Comparison of ENCODE assay signal across 8 cellular contexts in the genomic region with DNA sequence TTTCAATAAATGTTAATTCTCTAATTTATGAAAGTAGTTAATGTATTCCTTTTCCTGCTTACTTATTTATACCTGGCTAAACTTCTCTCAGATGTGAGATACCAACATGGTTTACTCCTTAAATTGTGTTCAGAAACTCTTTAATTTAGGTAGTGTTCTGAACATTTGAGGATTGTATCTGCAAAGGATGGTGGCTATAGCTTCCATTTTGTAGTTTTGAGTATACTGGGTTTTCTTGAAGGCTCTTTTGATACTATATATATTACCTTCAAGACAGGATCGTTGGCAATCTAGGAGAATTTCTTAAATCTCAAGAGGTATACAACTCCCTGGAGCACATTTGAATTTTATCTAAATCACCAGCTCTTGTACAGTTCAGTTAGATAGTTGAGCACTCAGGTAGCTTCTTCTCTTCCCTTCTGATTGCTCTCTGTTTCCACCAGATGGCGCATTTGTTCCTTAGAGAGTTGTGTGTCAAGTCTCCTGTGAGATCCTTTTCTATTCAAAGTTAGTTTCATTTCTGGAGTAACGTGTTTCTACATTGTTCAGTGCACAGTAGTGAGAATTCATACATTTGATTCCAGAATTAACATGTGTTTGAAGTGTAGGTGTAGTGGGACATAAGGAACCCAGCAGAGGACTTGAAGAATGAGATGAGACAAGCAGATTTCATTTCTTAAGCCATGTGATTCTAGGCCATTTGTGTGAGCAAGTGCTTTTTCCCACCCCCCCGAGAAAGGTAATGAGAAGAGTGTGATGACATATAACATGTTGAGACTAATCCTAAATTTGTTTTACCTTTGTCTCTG.
DNase-seq lines count a peak whose midpoint lies in the region; ATAC-seq and TF ChIP-seq lines count a peak whose summit lies in the region.
"Not testable (repeated sequence)": the region's sequence is repeated elsewhere in the genome, so short reads cannot be mapped to it uniquely, and the experiment has no call there.

No MANE protein-coding gene starts in this region.

- H3K4me1 Mint-ChIP-seq in activated T-helper 2 cell treated with anti-CD3 and anti-CD28 coated beads, Interferon-gamma antibody, Interleukin-2, Interleukin-4, amounts not matched to agents 10 μg/mL and 5 μg/mL and 100 μg/mL, durations not matched to agents 14 hours and 24 hours and 36 hours (ENCODE audit: low read depth), result not testable (repeated sequence)
- H3K4me1 Mint-ChIP-seq in natural killer cell treated with Interleukin-12 subunit alpha and Interleukin-12 subunit beta and Interleukin-15 and Interleukin-18, amount 100 ng/mL, for 72 hours (ENCODE audit: low read depth in 2 of 2), result peaks cover 6 to 11% of the 10 kb centered on the region in 2 donors

- not testable (repeated sequence) for TF ChIP-seq POLR2A in NB4 (IDR thresholded peaks at IDR 0.05; ENCODE audit: extremely low read depth, insufficient read length)

- H3K27ac ChIP-seq in RWPE1; fibroblast of lung (ENCODE audit: insufficient read depth, low read length); aorta (ENCODE audit: low read depth in 1 of 2, low read length in 2 of 2): not testable (repeated sequence)

- not testable (repeated sequence) for H4K20me1 ChIP-seq in fibroblast of lung (ENCODE audit: control insufficient read depth, extremely low read depth, insufficient read depth, low read length)

- peak; percentile 44 for DNase-seq in NB4 (ENCODE audit: low read depth)
- DNase-seq in RWPE1 (ENCODE audit: low spot score), result peak; percentile 24
- DNase-seq in activated T-helper 2 cell treated with anti-CD3 and anti-CD28 coated beads, Interferon-gamma antibody, Interleukin-2, Interleukin-4, amounts not matched to agents 10 μg/mL and 5 μg/mL and 100 μg/mL, durations not matched to agents 14 hours and 24 hours and 36 hours (ENCODE audit: low spot score), result peak; percentile 31
- peak; percentile 38 to 63 for DNase-seq in fibroblast of lung (ENCODE audit: low read depth in 2 of 2)
- peak; percentile 60 for DNase-seq in natural killer cell treated with Interleukin-12 subunit alpha and Interleukin-12 subunit beta and Interleukin-15 and Interleukin-18, amount 100 ng/mL, for 72 hours (ENCODE audit: low spot score)
- not testable (repeated sequence) for DNase-seq in aorta

- H3K4me1 ChIP-seq in fibroblast of lung (ENCODE audit: control insufficient read depth, extremely low read depth, insufficient read depth, low read length); aorta (ENCODE audit: control insufficient read depth in 1 of 2, insufficient read depth in 2 of 2, low read length in 2 of 2): not testable (repeated sequence)

- H3K4me2 ChIP-seq in fibroblast of lung (ENCODE audit: extremely low read depth, insufficient read depth, low read length), result peak overlapping the region; percentile 78

- H3K9ac ChIP-seq in fibroblast of lung (ENCODE audit: insufficient read depth, low read length), result not testable (repeated sequence)

- peaks cover 22% of the 10 kb centered on the region for H3K36me3 Mint-ChIP-seq in activated T-helper 2 cell treated with anti-CD3 and anti-CD28 coated beads, Interferon-gamma antibody, Interleukin-2, Interleukin-4, amounts not matched to agents 10 μg/mL and 5 μg/mL and 100 μg/mL, durations not matched to agents 14 hours and 24 hours and 36 hours (ENCODE audit: low read depth)
- not testable (repeated sequence) for H3K36me3 Mint-ChIP-seq in natural killer cell treated with Interleukin-12 subunit alpha and Interleukin-12 subunit beta and Interleukin-15 and Interleukin-18, amount 100 ng/mL, for 72 hours

- not testable (repeated sequence) for H3K79me2 ChIP-seq in fibroblast of lung (ENCODE audit: control insufficient read depth, insufficient read depth, low read length)

- ATAC-seq in GM18498 (IDR thresholded peaks at IDR 0.05; ENCODE audit: unreplicated experiment), result peak; percentile 82
- peak; percentile 73 for ATAC-seq in HG02759 (IDR thresholded peaks at IDR 0.05; ENCODE audit: unreplicated experiment)
- peak; percentile 78 to 80 for ATAC-seq in natural killer cell treated with Interleukin-12 subunit alpha and Interleukin-12 subunit beta and Interleukin-15 and Interleukin-18, amount 100 ng/mL, for 72 hours
- ATAC-seq in aorta (ENCODE audit: low FRiP score), result peak; percentile 75

- intact Hi-C loops in activated T-helper 2 cell treated with anti-CD3 and anti-CD28 coated beads, Interferon-gamma antibody, Interleukin-2, Interleukin-4, amounts not matched to agents 10 μg/mL and 5 μg/mL and 100 μg/mL, durations not matched to agents 14 hours and 24 hours and 36 hours (cut with micrococcal nuclease), result loop anchor here (5.0 kb wide), 1 partner anchor 414 kb away; a partner anchor contains a TSS
- intact Hi-C loops in aorta (cut with DNase I), result not testable (repeated sequence)

- H3K36me3 ChIP-seq in fibroblast of lung (ENCODE audit: control insufficient read depth, insufficient read depth, low read length); aorta (ENCODE audit: control insufficient read depth in 1 of 2, insufficient read depth in 2 of 2, low read length in 1 of 2): not testable (repeated sequence)

- peak overlapping the region; percentile 79 for H3K27ac Mint-ChIP-seq in activated T-helper 2 cell treated with anti-CD3 and anti-CD28 coated beads, Interferon-gamma antibody, Interleukin-2, Interleukin-4, amounts not matched to agents 10 μg/mL and 5 μg/mL and 100 μg/mL, durations not matched to agents 14 hours and 24 hours and 36 hours
- H3K27ac Mint-ChIP-seq in natural killer cell treated with Interleukin-12 subunit alpha and Interleukin-12 subunit beta and Interleukin-15 and Interleukin-18, amount 100 ng/mL, for 72 hours, result peak overlapping the region; percentile 29 to 82

- TF ChIP-seq CTCF in NB4 (IDR thresholded peaks at IDR 0.05; ENCODE audit: low read depth, low read length), result not testable (repeated sequence)
- TF ChIP-seq CTCF in RWPE1 (conservative IDR thresholded peaks at IDR 0.05; ENCODE audit: low read depth) (peak; percentile 76), fibroblast of lung (conservative IDR thresholded peaks at IDR 0.05 in 1 of 2, IDR thresholded peaks at IDR 0.05 in 1 of 2; ENCODE audit: low read depth in 1 of 2, low read length in 2 of 2) (peak; percentile 16 to 36)

- H3K4me3 ChIP-seq in NB4 (ENCODE audit: low read depth, low read length); aorta (ENCODE audit: low read length in 2 of 2): not testable (repeated sequence)
- peak overlapping the region in 2 of 4 experiments; percentile 32 to 38 for H3K4me3 ChIP-seq in fibroblast of lung (replicated peaks in 1 of 4; ENCODE audit: control extremely low read depth in 1 of 4, insufficient read depth in 1 of 4, low read depth in 3 of 4, low read length in 4 of 4)

- not testable (repeated sequence) for H3K27me3 Mint-ChIP-seq in activated T-helper 2 cell treated with anti-CD3 and anti-CD28 coated beads, Interferon-gamma antibody, Interleukin-2, Interleukin-4, amounts not matched to agents 10 μg/mL and 5 μg/mL and 100 μg/mL, durations not matched to agents 14 hours and 24 hours and 36 hours (ENCODE audit: low read depth); natural killer cell treated with Interleukin-12 subunit alpha and Interleukin-12 subunit beta and Interleukin-15 and Interleukin-18, amount 100 ng/mL, for 72 hours

- H3K9me3 ChIP-seq in fibroblast of lung (ENCODE audit: control insufficient read depth, insufficient read depth, low read depth, low read length); aorta (ENCODE audit: control insufficient read depth, low read length): not testable (repeated sequence)

- 8 to 15% methylated on average over 4 of the region's 4 CpGs for WGBS in aorta, 2 donors

- H2AFZ ChIP-seq in fibroblast of lung (ENCODE audit: low read length), result not testable (repeated sequence)

- POLR2A ChIA-PET in RWPE1 (lab: Yijun Ruan, JAX; ENCODE audit: low non-redundant PET), result not testable (repeated sequence)

- H3K9me3 Mint-ChIP-seq in activated T-helper 2 cell treated with anti-CD3 and anti-CD28 coated beads, Interferon-gamma antibody, Interleukin-2, Interleukin-4, amounts not matched to agents 10 μg/mL and 5 μg/mL and 100 μg/mL, durations not matched to agents 14 hours and 24 hours and 36 hours; natural killer cell treated with Interleukin-12 subunit alpha and Interleukin-12 subunit beta and Interleukin-15 and Interleukin-18, amount 100 ng/mL, for 72 hours: not testable (repeated sequence)

- H3K4me3 Mint-ChIP-seq in activated T-helper 2 cell treated with anti-CD3 and anti-CD28 coated beads, Interferon-gamma antibody, Interleukin-2, Interleukin-4, amounts not matched to agents 10 μg/mL and 5 μg/mL and 100 μg/mL, durations not matched to agents 14 hours and 24 hours and 36 hours (ENCODE audit: low read depth), result peak overlapping the region; percentile 60
- H3K4me3 Mint-ChIP-seq in natural killer cell treated with Interleukin-12 subunit alpha and Interleukin-12 subunit beta and Interleukin-15 and Interleukin-18, amount 100 ng/mL, for 72 hours, result peak overlapping the region; percentile 63

- H3K27me3 ChIP-seq in fibroblast of lung (ENCODE audit: control insufficient read depth, insufficient read depth, low read length); aorta (ENCODE audit: control insufficient read depth in 1 of 2, insufficient read depth in 2 of 2, low read length in 1 of 2): not testable (repeated sequence)

- CTCF ChIA-PET in RWPE1 (lab: Yijun Ruan, JAX), result interaction anchor here (0.6 to 0.9 kb wide), 5 partner anchors 10 to 1015 kb away, joined by 3 to 4 read pairs (median 3); no protein-coding TSS in a partner anchor
